23 cellular contexts compared by ENCODE assay signal in genomic region chr14:33850826-33851225, GRCh38.
DNase-seq lines count a peak whose midpoint lies in the region; ATAC-seq and TF ChIP-seq lines count a peak whose summit lies in the region.
"Had no signal": no experiment of that assay in that cellular context is flagged by ENCODE, and none has a peak within 500 bp of the region (broad histone marks: within the 10 kb centered on the region; RNA-seq: fewer than 3 reads in every experiment).

No MANE protein-coding gene starts in this region.

- TF ChIP-seq RAD21 in SK-N-SH (IDR thresholded peaks at IDR 0.05; ENCODE audit: low read length) = no peak

- H3F3A ChIP-seq in SK-N-SH (replicated peaks; ENCODE audit: insufficient read depth) = no peaks in the 10 kb centered on the region

- no peaks in the 10 kb centered on the region for H3K79me2 ChIP-seq in SK-N-SH (ENCODE audit: insufficient read depth)

- H3K9me3 ChIP-seq in SK-N-SH = no peaks in the 10 kb centered on the region
- no peaks in the 10 kb centered on the region for H3K9me3 ChIP-seq in tibial nerve

- POLR2A ChIA-PET in SK-N-SH (lab: Yijun Ruan, JAX) = no interaction called here

- CTCF ChIA-PET in SK-N-SH (lab: Yijun Ruan, JAX) = interaction anchor here (4.2 to 16.4 kb wide), 2 partner anchors 12 to 246 kb away, joined by 33 to 337 read pairs; no protein-coding TSS in a partner anchor

- TF ChIP-seq CTCF in SK-N-SH (IDR thresholded peaks at IDR 0.05) = no peak
- TF ChIP-seq CTCF in tibial nerve (IDR thresholded peaks at IDR 0.05) = no peak

- H3K4me3 Mint-ChIP-seq in activated T-helper 17 cell treated with anti-CD3 and anti-CD28 coated beads, Interleukin-2, amount 50 U/mL, for 72 hours = no peak overlapping the region
- H3K4me3 Mint-ChIP-seq in stimulated activated effector memory CD8-positive, alpha-beta T cell treated with anti-CD3 and anti-CD28 coated beads, Interleukin-12 subunit alpha, Interleukin-12 subunit beta, amount 100 ng/mL, for 72 hours = no peak overlapping the region
- H3K4me3 Mint-ChIP-seq: CD4-positive, alpha-beta memory T cell had no signal

- H3K27ac ChIP-seq in caudate nucleus (ENCODE audit: low read depth, low read length) = peak overlapping the region; percentile 30
- peak overlapping the region; percentile 13 for H3K27ac ChIP-seq in layer of hippocampus (ENCODE audit: low read depth, low read length)
- no peak overlapping the region for H3K27ac ChIP-seq in SK-N-SH (ENCODE audit: low read depth in 2 of 2, low read length in 1 of 2)
- no peak overlapping the region for H3K27ac ChIP-seq in tibial nerve
- H3K27ac ChIP-seq: RWPE1 had no signal

- H3K36me3 ChIP-seq in SK-N-SH (replicated peaks in 1 of 2; ENCODE audit: control insufficient read depth in 1 of 2, insufficient read depth in 2 of 2, low read length in 1 of 2) (no peaks in the 10 kb centered on the region), tibial nerve (no peaks in the 10 kb centered on the region)

- no peak overlapping the region for H3K9ac ChIP-seq in SK-N-SH

- H3K4me2 ChIP-seq in SK-N-SH = no peak overlapping the region

- H3K27me3 Mint-ChIP-seq in activated T-helper 17 cell treated with anti-CD3 and anti-CD28 coated beads, Interleukin-2, amount 50 U/mL, for 72 hours = peaks cover 6% of the 10 kb centered on the region

- DNase-seq in caudate nucleus (lab: John Stamatoyannopoulos, UW) (no peak), T-helper 2 cell (no peak), SK-N-SH (no peak), tibial nerve (ENCODE audit: low spot score in 2 of 2) (no peak)
- no peak for DNase-seq in stimulated activated effector memory CD8-positive, alpha-beta T cell treated with anti-CD3 and anti-CD28 coated beads, Interleukin-12 subunit alpha, Interleukin-12 subunit beta, amount 100 ng/mL, for 72 hours (ENCODE audit: low spot score in 2 of 2)
- DNase-seq: CD4-positive, alpha-beta memory T cell; COR-L47; DMS79; EL; GDM1; GOT3; HCEC 1CT; KG1; MM.1S; NCI-H1417; NCI-H1694; NCI-H2029 treated with DMSO at 0.1 percent for 48 hours; NCI-H2227 treated with DMSO at 0.1 percent for 48 hours; SHP77 had no signal

- H3K4me3 ChIP-seq in SK-N-SH (ENCODE audit: low read depth in 2 of 2, low read length in 1 of 2) (no peak overlapping the region), tibial nerve (no peak overlapping the region)

- ATAC-seq in activated T-helper 17 cell treated with anti-CD3 and anti-CD28 coated beads, Interleukin-2, amount 50 U/mL, for 72 hours (replicated peaks) = no peak
- no peak for ATAC-seq in stimulated activated effector memory CD8-positive, alpha-beta T cell treated with anti-CD3 and anti-CD28 coated beads, Interleukin-12 subunit alpha, Interleukin-12 subunit beta, amount 100 ng/mL, for 72 hours
- ATAC-seq: Panc1 had no signal

- H2AFZ ChIP-seq in SK-N-SH (ENCODE audit: low read depth) = no peak overlapping the region

- no peaks in the 10 kb centered on the region for H3K9me3 Mint-ChIP-seq in activated T-helper 17 cell treated with anti-CD3 and anti-CD28 coated beads, Interleukin-2, amount 50 U/mL, for 72 hours
- no peaks in the 10 kb centered on the region for H3K9me3 Mint-ChIP-seq in stimulated activated effector memory CD8-positive, alpha-beta T cell treated with anti-CD3 and anti-CD28 coated beads, Interleukin-12 subunit alpha, Interleukin-12 subunit beta, amount 100 ng/mL, for 72 hours

- no peaks in the 10 kb centered on the region for H3K9me2 ChIP-seq in SK-N-SH

- WGBS in SK-N-SH (ENCODE audit: low lambda C conversion rate) = 76% methylated on average over 5 of the region's 7 CpGs
- WGBS in tibial nerve, 2 donors = 78 to 84% methylated on average over 7 of the region's 7 CpGs

- no peaks in the 10 kb centered on the region for H3K27me3 ChIP-seq in layer of hippocampus (ENCODE audit: control insufficient read depth, insufficient read depth, low read length)
- no peaks in the 10 kb centered on the region; the same call in 1 of the 2 replicates for H3K27me3 ChIP-seq in SK-N-SH (ENCODE audit: insufficient read depth)
- no peaks in the 10 kb centered on the region for H3K27me3 ChIP-seq in tibial nerve

- TF ChIP-seq EP300 in SK-N-SH (IDR thresholded peaks at IDR 0.05; ENCODE audit: borderline replicate concordance in 1 of 2, low read depth in 1 of 2, low read length in 1 of 2) (no peak), tibial nerve (IDR thresholded peaks at IDR 0.05) (no peak)

- no peaks in the 10 kb centered on the region for H4K20me1 ChIP-seq in SK-N-SH (ENCODE audit: insufficient read depth)

- H3K27ac Mint-ChIP-seq in activated T-helper 17 cell treated with anti-CD3 and anti-CD28 coated beads, Interleukin-2, amount 50 U/mL, for 72 hours = peak overlapping the region; percentile 73
- peak overlapping the region; percentile 67 for H3K27ac Mint-ChIP-seq in stimulated activated effector memory CD8-positive, alpha-beta T cell treated with anti-CD3 and anti-CD28 coated beads, Interleukin-12 subunit alpha, Interleukin-12 subunit beta, amount 100 ng/mL, for 72 hours
- H3K27ac Mint-ChIP-seq: CD4-positive, alpha-beta memory T cell had no signal

- H3K4me1 ChIP-seq in SK-N-SH (ENCODE audit: control insufficient read depth in 1 of 2, insufficient read depth in 2 of 2, low read depth in 1 of 2, low read length in 1 of 2) (no peaks in the 10 kb centered on the region), tibial nerve (no peaks in the 10 kb centered on the region)

- no peaks in the 10 kb centered on the region for H3K36me3 Mint-ChIP-seq in activated T-helper 17 cell treated with anti-CD3 and anti-CD28 coated beads, Interleukin-2, amount 50 U/mL, for 72 hours (ENCODE audit: low read depth)
- H3K36me3 Mint-ChIP-seq in stimulated activated effector memory CD8-positive, alpha-beta T cell treated with anti-CD3 and anti-CD28 coated beads, Interleukin-12 subunit alpha, Interleukin-12 subunit beta, amount 100 ng/mL, for 72 hours = no peaks in the 10 kb centered on the region
- H3K36me3 Mint-ChIP-seq: CD4-positive, alpha-beta memory T cell had no signal

- no peak for TF ChIP-seq POLR2A in tibial nerve (IDR thresholded peaks at IDR 0.05)

- H3K4me1 Mint-ChIP-seq in activated T-helper 17 cell treated with anti-CD3 and anti-CD28 coated beads, Interleukin-2, amount 50 U/mL, for 72 hours = peaks cover 11% of the 10 kb centered on the region
- H3K4me1 Mint-ChIP-seq in stimulated activated effector memory CD8-positive, alpha-beta T cell treated with anti-CD3 and anti-CD28 coated beads, Interleukin-12 subunit alpha, Interleukin-12 subunit beta, amount 100 ng/mL, for 72 hours = no peaks in the 10 kb centered on the region

TF ChIP-seq in SK-N-SH, 30 proteins besides CTCF, POLR2A, EP300 and RAD21 (continues in another document):
- TF ChIP-seq FOXJ3 (CRISPR knock-in tag; IDR thresholded peaks at IDR 0.05) (no peak), SIN3A (IDR thresholded peaks at IDR 0.05; ENCODE audit: borderline replicate concordance, low read depth, low read length) (no peak), EZH2phosphoT487 (IDR thresholded peaks at IDR 0.05; ENCODE audit: borderline replicate concordance, low read depth) (no peak), TEAD4 (IDR thresholded peaks at IDR 0.05; ENCODE audit: borderline replicate concordance, insufficient read depth) (no peak), REST (IDR thresholded peaks at IDR 0.05; ENCODE audit: low read depth, low read length) (no peak), RFX5 (IDR thresholded peaks at IDR 0.05; ENCODE audit: low read length) (no peak), USF1 (IDR thresholded peaks at IDR 0.05; ENCODE audit: borderline replicate concordance, low read depth) (no peak), SMC3 (IDR thresholded peaks at IDR 0.05; ENCODE audit: low read depth, low read length) (no peak), NFIC (IDR thresholded peaks at IDR 0.05; ENCODE audit: borderline replicate concordance) (no peak), FOXM1 (IDR thresholded peaks at IDR 0.05; ENCODE audit: low read depth) (no peak)

Comparison
In these comparisons a context has a peak if more than half of its experiments do, and no peak if none do; other contexts are left out.
1. H3K27ac ChIP-seq: peak in caudate nucleus (single experiment) and layer of hippocampus (single experiment); none in SK-N-SH (0 of 2) and tibial nerve (0 of 4).